Comparison of ENCODE assay signal across 21 cellular contexts in the genomic region with DNA sequence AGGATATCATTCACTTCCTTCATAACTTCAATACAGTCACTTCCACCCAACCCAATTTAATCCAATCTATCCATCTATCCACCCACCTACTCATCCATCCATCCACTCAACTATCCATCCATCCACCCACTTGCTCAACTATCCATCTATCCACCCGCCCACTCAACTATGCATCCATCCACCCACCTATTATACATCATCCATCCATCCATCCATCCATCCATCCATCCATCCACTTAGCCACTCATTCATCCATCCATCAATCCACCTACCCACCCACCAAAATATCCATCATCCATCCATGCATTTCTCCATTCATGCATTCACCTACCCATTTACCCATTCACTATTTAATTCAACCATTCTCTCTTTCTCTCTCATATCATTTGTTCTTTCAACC.
DNase-seq lines count a peak whose midpoint lies in the region; ATAC-seq, FAIRE-seq and TF ChIP-seq lines count a peak whose summit lies in the region.
"Had no signal": no experiment of that assay in that cellular context is flagged by ENCODE, and none has a peak within 500 bp of the region (broad histone marks: within the 10 kb centered on the region; RNA-seq: fewer than 3 reads in every experiment).

No MANE protein-coding gene starts in this region.

- H4K91ac ChIP-seq in H1 (replicated peaks; ENCODE audit: insufficient read length, low read length), result no peak overlapping the region

- no peak overlapping the region for H2BK15ac ChIP-seq in H1 (ENCODE audit: low read length)

- H3K27me3 ChIP-seq in HepG2 (ENCODE audit: control insufficient read depth in 1 of 2, insufficient read depth in 2 of 2, low read length in 2 of 2) (peaks cover 2 to 21% of the 10 kb centered on the region in 2 experiments; a peak in 4 of 5 replicates), right lobe of liver (no peaks in the 10 kb centered on the region), H1 (replicated peaks in 1 of 4; ENCODE audit: control insufficient read depth in 3 of 4, extremely low read depth in 1 of 4, insufficient read depth in 3 of 4, low read length in 3 of 4) (0 out of 7 replicates have a peak, but pooled peaks cover 0 to 2% (median 0%) of the 10 kb centered on the region in 4 experiments)
- H3K27me3 ChIP-seq: BLaER1 treated with 17β-estradiol and CSF1 and Interleukin-3, amounts not matched to agents 10 nM and 100 nM had no signal

- no peak for TF ChIP-seq RAD21 in HepG2 (CRISPR knock-in tag; IDR thresholded peaks at IDR 0.05)
- no peak for TF ChIP-seq RAD21 in H1 (IDR thresholded peaks at IDR 0.05 in 1 of 2, conservative IDR thresholded peaks at IDR 0.05 in 1 of 2; ENCODE audit: low read depth in 2 of 2, low read length in 2 of 2)

- intact Hi-C loops in HepG2 (cut with micrococcal nuclease; ENCODE audit: unreplicated experiment) (no loop called here), right lobe of liver (cut with DNase I) (no loop called here)

- no peak overlapping the region for H3K4ac ChIP-seq in H1 (replicated peaks; ENCODE audit: insufficient read length, low read depth, low read length)

- H3K36me3 ChIP-seq in HepG2 (replicated peaks in 1 of 2; ENCODE audit: control insufficient read depth in 1 of 2, insufficient read depth in 2 of 2, low read length in 2 of 2) (no peaks in the 10 kb centered on the region), right lobe of liver (no peaks in the 10 kb centered on the region), H1 (ENCODE audit: control insufficient read depth in 2 of 4, insufficient read depth in 4 of 4, low read length in 3 of 4) (no peaks in the 10 kb centered on the region)
- H3K36me3 ChIP-seq: BLaER1 treated with 17β-estradiol and CSF1 and Interleukin-3, amounts not matched to agents 10 nM and 100 nM had no signal

- no TSS peak for BruUV-seq in HepG2 (replicated peaks; lab: Mats Ljungman, UMichigan)

- H2BK20ac ChIP-seq in H1 (ENCODE audit: low read length), result no peak overlapping the region

- no peak overlapping the region for H3K4me3 Mint-ChIP-seq in stimulated activated memory B cell treated with anti-CD40 and anti-IgM and Interleukin-4, amounts not matched to agents 10 μg/mL and 1 μg/mL and 100 μg/mL, for 72 hours
- H3K4me3 Mint-ChIP-seq: B cell; CD4-positive, alpha-beta T cell; CD8-positive, alpha-beta T cell had no signal

- no peaks in the 10 kb centered on the region for H3K79me1 ChIP-seq in H1 (ENCODE audit: low read depth, low read length)

- H3K9me3 Mint-ChIP-seq in stimulated activated memory B cell treated with anti-CD40 and anti-IgM and Interleukin-4, amounts not matched to agents 10 μg/mL and 1 μg/mL and 100 μg/mL, for 72 hours, result peaks cover 6% of the 10 kb centered on the region
- H3K9me3 Mint-ChIP-seq: CD4-positive, alpha-beta T cell; CD8-positive, alpha-beta T cell had no signal

- peak overlapping the region; percentile 60 for H3K56ac ChIP-seq in H1 (replicated peaks; ENCODE audit: insufficient read length, low read depth, low read length)

- no peaks in the 10 kb centered on the region for H3K36me3 Mint-ChIP-seq in stimulated activated memory B cell treated with anti-CD40 and anti-IgM and Interleukin-4, amounts not matched to agents 10 μg/mL and 1 μg/mL and 100 μg/mL, for 72 hours
- H3K36me3 Mint-ChIP-seq: CD8-positive, alpha-beta T cell had no signal

- H3K18ac ChIP-seq in H1 (ENCODE audit: extremely low read depth, low read length), result no peak overlapping the region

- H2BK5ac ChIP-seq in H1 (ENCODE audit: low read depth, low read length), result no peak overlapping the region

- H4K5ac ChIP-seq in H1 (ENCODE audit: insufficient read length, low read depth, low read length), result no peak overlapping the region

- TF ChIP-seq CTCF in HepG2 (CRISPR knock-in tag; IDR thresholded peaks at IDR 0.05) (no peak), right lobe of liver (IDR thresholded peaks at IDR 0.05) (no peak), H1 (IDR thresholded peaks at IDR 0.05; ENCODE audit: control extremely low read depth in 1 of 3, insufficient read depth in 1 of 3, low read depth in 1 of 3, low read length in 3 of 3) (no peak)

- H4K20me1 ChIP-seq in HepG2 (ENCODE audit: insufficient read depth, low read length) (no peaks in the 10 kb centered on the region), H1 (replicated peaks in 1 of 2; ENCODE audit: control insufficient read depth in 1 of 2, insufficient read depth in 2 of 2, low read length in 2 of 2) (no peaks in the 10 kb centered on the region)
- H4K20me1 ChIP-seq: BLaER1 treated with 17β-estradiol and CSF1 and Interleukin-3, amounts not matched to agents 10 nM and 100 nM had no signal

- in situ Hi-C loops in HepG2 (cut with HindIII; ENCODE audit: extremely low pct_ligation_motif_present, low pct_unique_long_range_greater_than_20kb), result no loop called here

- FAIRE-seq in HepG2 (lab: Jason Lieb, UNC), result no peak
- no peak for FAIRE-seq in H1 (lab: Jason Lieb, UNC)
- FAIRE-seq: A549, D721Med, G401.6, GM12891, GM19239 had no signal

- H4K8ac ChIP-seq in H1 (ENCODE audit: extremely low read depth, insufficient read depth, low read length), result no peak overlapping the region

- H2AFZ ChIP-seq in HepG2 (ENCODE audit: low read length), result no peak overlapping the region
- no peak overlapping the region for H2AFZ ChIP-seq in H1 (ENCODE audit: low read length)

- H3K4me1 ChIP-seq in HepG2 (ENCODE audit: insufficient read depth, low read length), result no peaks in the 10 kb centered on the region
- no peaks in the 10 kb centered on the region for H3K4me1 ChIP-seq in right lobe of liver
- H3K4me1 ChIP-seq in H1 (replicated peaks in 1 of 4; ENCODE audit: control insufficient read depth in 3 of 4, insufficient read depth in 4 of 4, low read length in 3 of 4), result no peaks in the 10 kb centered on the region; a peak in 1 of 7 replicates
- H3K4me1 ChIP-seq: A549; BLaER1 treated with 17β-estradiol and CSF1 and Interleukin-3, amounts not matched to agents 10 nM and 100 nM; Caco-2 had no signal

- H3K79me2 ChIP-seq in HepG2 (ENCODE audit: insufficient read depth, low read length), result no peaks in the 10 kb centered on the region
- H3K79me2 ChIP-seq in H1 (ENCODE audit: control insufficient read depth in 1 of 2, insufficient read depth in 2 of 2, low read length in 2 of 2), result no peaks in the 10 kb centered on the region

- CTCF ChIA-PET in HepG2 (lab: Yijun Ruan, JAX; ENCODE audit: low intra/inter-chr PET ratio, low total read pairs) (no interaction called here), H1 (lab: Charles Lee; ENCODE audit: partially characterized antibody) (interaction anchor here (0.6 to 2.8 kb wide), 8 partner anchors 9 to 910 kb away, joined by 3 to 39 read pairs (median 4); no protein-coding TSS in a partner anchor)

- H3K27ac ChIP-seq in HepG2 (ENCODE audit: extremely low read length, insufficient read depth, low read length) (no peak overlapping the region), right lobe of liver (no peak overlapping the region), H1 (ENCODE audit: low read depth, low read length) (no peak overlapping the region)
- H3K27ac ChIP-seq: 22Rv1; A549; BLaER1 treated with 17β-estradiol and CSF1 and Interleukin-3, amounts not matched to agents 10 nM and 100 nM; C4-2B had no signal

- TF ChIP-seq POLR2A in HepG2 (IDR thresholded peaks at IDR 0.05; ENCODE audit: insufficient read depth in 1 of 2, low read depth in 2 of 2, low read length in 2 of 2) (no peak), right lobe of liver (IDR thresholded peaks at IDR 0.05) (no peak), H1 (IDR thresholded peaks at IDR 0.05; ENCODE audit: control extremely low read depth in 1 of 2, low read depth in 2 of 2, low read length in 2 of 2) (no peak)

- H2BK120ac ChIP-seq in H1 (replicated peaks; ENCODE audit: low read depth, low read length), result no peak overlapping the region

- H3K9ac ChIP-seq in HepG2 (ENCODE audit: insufficient read depth, low read depth, low read length) (no peak overlapping the region), H1 (replicated peaks in 1 of 4; ENCODE audit: extremely low read depth in 1 of 4, low read depth in 3 of 4, low read length in 3 of 4) (no peak overlapping the region)
- H3K9ac ChIP-seq: BLaER1 treated with 17β-estradiol and CSF1 and Interleukin-3, amounts not matched to agents 10 nM and 100 nM had no signal

- H3K4me2 ChIP-seq in HepG2 (ENCODE audit: low read depth, low read length) (no peak overlapping the region), H1 (ENCODE audit: insufficient read depth in 1 of 2, low read depth in 2 of 2, low read length in 2 of 2) (no peak overlapping the region)
- H3K4me2 ChIP-seq: A549; BLaER1 treated with 17β-estradiol and CSF1 and Interleukin-3, amounts not matched to agents 10 nM and 100 nM had no signal

- WGBS in HepG2 (ENCODE audit: low lambda C conversion rate), result 16% methylated on average over 1 of the region's 1 CpG
- WGBS in right lobe of liver (ENCODE audit: insufficient coverage, low coverage, low lambda C conversion rate, missing lambda C conversion rate), result 86% methylated on average over 1 of the region's 1 CpG
- 85% methylated on average over 1 of the region's 1 CpG; no CpG with 5 or more reads in 1 of the 2 experiments for WGBS in H1 (ENCODE audit: extremely low coverage in 1 of 2, insufficient coverage in 1 of 2, insufficient read length in 1 of 2, insufficient replicate concordance in 2 of 2, low coverage in 1 of 2, low lambda C conversion rate in 2 of 2, missing lambda C conversion rate in 1 of 2), 2 experiments

- TF ChIP-seq EP300 in HepG2 (IDR thresholded peaks at IDR 0.05; ENCODE audit: low read depth in 2 of 2, low read length in 2 of 2) (no peak), HepG2 (CRISPR knock-in tag; IDR thresholded peaks at IDR 0.05; ENCODE audit: borderline replicate concordance) (no peak), H1 (IDR thresholded peaks at IDR 0.05; ENCODE audit: borderline replicate concordance in 1 of 2, low read depth in 2 of 2, low read length in 2 of 2) (no peak)

- no peak overlapping the region for H3K23ac ChIP-seq in H1 (ENCODE audit: insufficient read length)

- POLR2A ChIA-PET in HepG2 (lab: Yijun Ruan, JAX) (no interaction called here), H1 (lab: Charles Lee; ENCODE audit: partially characterized antibody) (interaction anchor here (0.6 kb wide), 1 partner anchor 394 kb away, joined by 4 read pairs; no protein-coding TSS in a partner anchor)

- H2AK5ac ChIP-seq in H1 (ENCODE audit: low read depth, low read length), result no peak overlapping the region

- H3K9me3 ChIP-seq in HepG2 (ENCODE audit: low read length) (no peaks in the 10 kb centered on the region), right lobe of liver (no peaks in the 10 kb centered on the region), H1 (ENCODE audit: insufficient read depth in 2 of 2, low read depth in 1 of 2, low read length in 1 of 2) (no peaks in the 10 kb centered on the region)
- H3K9me3 ChIP-seq: A549; BLaER1 treated with 17β-estradiol and CSF1 and Interleukin-3, amounts not matched to agents 10 nM and 100 nM; Caco-2 had no signal

- H3K23me2 ChIP-seq in H1 (ENCODE audit: low read depth, low read length), result peaks cover 5% of the 10 kb centered on the region; the same call in 1 of the 2 replicates

- H3K27ac Mint-ChIP-seq in stimulated activated memory B cell treated with anti-CD40 and anti-IgM and Interleukin-4, amounts not matched to agents 10 μg/mL and 1 μg/mL and 100 μg/mL, for 72 hours, result no peak overlapping the region
- H3K27ac Mint-ChIP-seq: B cell; CD4-positive, alpha-beta T cell; CD8-positive, alpha-beta T cell had no signal

- no peak overlapping the region for H2BK12ac ChIP-seq in H1 (ENCODE audit: low read depth, low read length)

- no peak overlapping the region for H3K14ac ChIP-seq in H1 (ENCODE audit: insufficient read length)

- peaks cover 30% of the 10 kb centered on the region for H3K27me3 Mint-ChIP-seq in stimulated activated memory B cell treated with anti-CD40 and anti-IgM and Interleukin-4, amounts not matched to agents 10 μg/mL and 1 μg/mL and 100 μg/mL, for 72 hours

- H3K4me1 Mint-ChIP-seq in stimulated activated memory B cell treated with anti-CD40 and anti-IgM and Interleukin-4, amounts not matched to agents 10 μg/mL and 1 μg/mL and 100 μg/mL, for 72 hours, result no peaks in the 10 kb centered on the region
- H3K4me1 Mint-ChIP-seq: B cell had no signal

- ATAC-seq in HepG2, result no peak
- ATAC-seq in right lobe of liver, result no peak
- no peak for ATAC-seq in stimulated activated memory B cell treated with anti-CD40 and anti-IgM and Interleukin-4, amounts not matched to agents 10 μg/mL and 1 μg/mL and 100 μg/mL, for 72 hours
- ATAC-seq: A549; CD8-positive, alpha-beta T cell had no signal

- DNase-seq in HepG2 (ENCODE audit: low spot score) (no peak), right lobe of liver (no peak), H1 (ENCODE audit: low read depth in 1 of 2, low spot score in 2 of 2) (no peak)
- DNase-seq in stimulated activated naive CD4-positive, alpha-beta T cell treated with Interleukin-2 at 50 U/mL for 16 hours (lab: John Stamatoyannopoulos, UW), result no peak
- DNase-seq: AML-193; Caco-2; Calu3; CD4-positive, alpha-beta T cell; CD8-positive, alpha-beta T cell; DMS79 treated with DMSO at 0.1 percent for 48 hours; GF-D8 had no signal

- H3K4me3 ChIP-seq in HepG2 (replicated peaks in 1 of 3; ENCODE audit: insufficient read depth in 1 of 3, low read depth in 2 of 3, low read length in 3 of 3), result no peak overlapping the region
- H3K4me3 ChIP-seq in right lobe of liver, result no peak overlapping the region
- H3K4me3 ChIP-seq in H1 (ENCODE audit: extremely low read depth in 1 of 4, insufficient read depth in 2 of 4, low read depth in 3 of 4, low read length in 4 of 4), result no peak overlapping the region
- H3K4me3 ChIP-seq: A549; BLaER1 treated with 17β-estradiol and CSF1 and Interleukin-3, amounts not matched to agents 10 nM and 100 nM had no signal
